ENCODE assay signal across 25 cellular contexts in genomic region chr6:131756039-131756438, GRCh38. TPM values are rescaled to one million over a fixed set of nuclear protein-coding genes. Genes with fewer than 3 reads are reported as not detected.
"Had no signal": no experiment of that assay in that cellular context is flagged by ENCODE, and none has a peak within 500 bp of the region (broad histone marks: within the 10 kb centered on the region; RNA-seq: fewer than 3 reads in every experiment).

No MANE protein-coding gene starts in this region.

- FAIRE-seq: colon had no signal

- H3K27me3 ChIP-seq: adrenal gland, ovary had no signal

- H3K4me1 ChIP-seq: adrenal gland had no signal

- ATAC-seq: activated T-cell treated with anti-CD3 and anti-CD28 coated beads, Interleukin-2, amount 50 U/mL, for 4 hours; esophagus mucosa; sciatic nerve; stimulated activated effector memory CD8-positive, alpha-beta T cell treated with anti-CD3 and anti-CD28 coated beads, Interleukin-12 subunit alpha, Interleukin-12 subunit beta, amount 100 ng/mL, for 72 hours; T-helper 17 cell; WTC11 had no signal

- DNase-seq: activated CD4-positive, alpha-beta memory T cell treated with anti-CD3 and anti-CD28 coated beads, Interleukin-2, amount 10 ng/mL, durations not matched to agents 7 days and 5 days; activated CD4-positive, alpha-beta T cell treated with anti-CD3 and anti-CD28 coated beads for 4 hours; activated effector memory CD4-positive, alpha-beta T cell treated with Interleukin-2 at 50 U/mL for 16 hours; activated naive CD4-positive, alpha-beta T cell treated with anti-CD3 and anti-CD28 coated beads, Interleukin-2, amount 50 U/mL, for 16 hours; activated T-cell treated with anti-CD3 and anti-CD28 coated beads, Interleukin-2, amount 50 U/mL, for 4 hours; adrenal gland; caudate nucleus; glutamatergic neuron; hypothalamus; ovary; stimulated activated CD4-positive, alpha-beta T cell treated with anti-CD3 and anti-CD28 coated beads, Interleukin-12 subunit alpha, Interleukin-12 subunit beta, amount 100 ng/mL, for 4 hours; stimulated activated CD4-positive, alpha-beta T cell treated with anti-CD3 and anti-CD28 coated beads, Interleukin-2, amount 100 ng/mL, for 24 hours; T-helper 17 cell had no signal

- H3K27ac ChIP-seq: adrenal gland, ovary, thoracic aorta had no signal

- H3K4me3 ChIP-seq: adrenal gland, ovary, thoracic aorta had no signal

- H3K9me3 ChIP-seq: adrenal gland, ovary, thoracic aorta had no signal

- H3K36me3 ChIP-seq: adrenal gland, ovary, thoracic aorta had no signal

RNA-seq across cellular contexts. Expression of gene CTAGE9, which starts 45.2 kb away (rescaled TPM):
- total RNA-seq: activated CD4-positive, alpha-beta memory T cell treated with anti-CD3 and anti-CD28 coated beads, Interleukin-2, amount 10 ng/mL, durations not matched to agents 7 days and 5 days; activated T-cell treated with anti-CD3 and anti-CD28 coated beads, Interleukin-2, amount 50 U/mL, for 4 hours; adrenal gland; esophagus mucosa; lower leg skin; myocyte; ovary; pulmonary artery endothelial cell; sciatic nerve; T-helper 17 cell; thoracic aorta; ureter had no signal
- polyA plus RNA-seq: adrenal gland, neural cell, ovary had no signal

RNA-seq across cellular contexts. Expression of gene ENPP1, which starts 51.8 kb away (rescaled TPM):
- polyA plus RNA-seq: neural cell had no signal

RNA-seq across cellular contexts. Expression of gene OR2A4, which starts 54.8 kb away (rescaled TPM):
- total RNA-seq: activated CD4-positive, alpha-beta memory T cell treated with anti-CD3 and anti-CD28 coated beads, Interleukin-2, amount 10 ng/mL, durations not matched to agents 7 days and 5 days; activated T-cell treated with anti-CD3 and anti-CD28 coated beads, Interleukin-2, amount 50 U/mL, for 4 hours; adrenal gland; esophagus mucosa; mesothelial cell of epicardium; myocyte; ovary; pulmonary artery endothelial cell; sciatic nerve; T-helper 17 cell; thoracic aorta; ureter; WTC11 had no signal
- polyA plus RNA-seq: neural cell, ovary had no signal
